18 cellular contexts compared by ENCODE assay signal in genomic region chr1:221693087-221693486, GRCh38. TPM values are rescaled to one million over a fixed set of nuclear protein-coding genes. Genes with fewer than 3 reads are reported as not detected.
A peak's percentile ranks its signal among the peaks of the same experiment; 100 is the strongest.
DNase-seq lines count a peak whose midpoint lies in the region; ATAC-seq and TF ChIP-seq lines count a peak whose summit lies in the region.
"Had no signal": no experiment of that assay in that cellular context is flagged by ENCODE, and none has a peak within 500 bp of the region (broad histone marks: within the 10 kb centered on the region; RNA-seq: fewer than 3 reads in every experiment).

No MANE protein-coding gene starts in this region.

- DNase-seq in SK-N-SH (no peak), HT-29 (ENCODE audit: low spot score) (peak; percentile 2), brain microvascular endothelial cell (no peak), left lung (no peak), lower lobe of right lung (no peak)
- DNase-seq in stimulated activated effector memory CD8-positive, alpha-beta T cell treated with anti-CD3 and anti-CD28 coated beads, Interleukin-12 subunit alpha, Interleukin-12 subunit beta, amount 100 ng/mL, for 72 hours (ENCODE audit: low spot score in 2 of 2): no peak
- DNase-seq: activated CD4-positive, alpha-beta T cell treated with anti-CD3 and anti-CD28 coated beads for 1 hour; HCEC 1CT; NCI-H1930; NCI-H510A treated with DMSO at 0.1 percent for 48 hours had no signal

- H3K27ac ChIP-seq in SK-N-SH (ENCODE audit: low read depth in 2 of 2, low read length in 1 of 2) (no peak overlapping the region), brain microvascular endothelial cell (no peak overlapping the region), left lung (no peak overlapping the region), lower lobe of right lung (no peak overlapping the region)
- H3K27ac ChIP-seq: RWPE1, suprapubic skin had no signal

- POLR2A ChIA-PET in SK-N-SH (lab: Yijun Ruan, JAX): no interaction called here

- H3K9me3 ChIP-seq in SK-N-SH (no peaks in the 10 kb centered on the region), left lung (peaks cover 0 to 7% of the 10 kb centered on the region in 2 donors), lower lobe of right lung (peaks cover 5% of the 10 kb centered on the region)
- H3K9me3 ChIP-seq: suprapubic skin had no signal

- whole genome bisulfite sequencing in SK-N-SH (ENCODE audit: low lambda C conversion rate): 60% methylated on average over 2 of the region's 2 CpGs

- H3K4me3 ChIP-seq in SK-N-SH (ENCODE audit: low read depth in 2 of 2, low read length in 1 of 2) (no peak overlapping the region), brain microvascular endothelial cell (ENCODE audit: low read depth, low read length) (no peak overlapping the region), left lung (no peak overlapping the region), lower lobe of right lung (no peak overlapping the region)
- H3K4me3 ChIP-seq: suprapubic skin had no signal

- H3K4me1 ChIP-seq in SK-N-SH (ENCODE audit: control insufficient read depth in 1 of 2, insufficient read depth in 2 of 2, low read depth in 1 of 2, low read length in 1 of 2) (peaks cover 0 to 10% of the 10 kb centered on the region in 2 experiments; a peak in 1 of 4 replicates), left lung (peaks cover 0 to 3% of the 10 kb centered on the region in 2 donors), lower lobe of right lung (no peaks in the 10 kb centered on the region)
- H3K4me1 ChIP-seq: suprapubic skin had no signal

- H3K9ac ChIP-seq in SK-N-SH: no peak overlapping the region

- H3K9me3 Mint-ChIP-seq in stimulated activated effector memory CD8-positive, alpha-beta T cell treated with anti-CD3 and anti-CD28 coated beads, Interleukin-12 subunit alpha, Interleukin-12 subunit beta, amount 100 ng/mL, for 72 hours: no peaks in the 10 kb centered on the region
- H3K9me3 Mint-ChIP-seq: activated naive CD4-positive, alpha-beta T cell treated with anti-CD3 and anti-CD28 coated beads, Interleukin-2, amount 50 U/mL, for 72 hours had no signal

- H3K79me2 ChIP-seq in SK-N-SH (ENCODE audit: insufficient read depth): no peaks in the 10 kb centered on the region

- CTCF ChIA-PET in SK-N-SH (lab: Yijun Ruan, JAX): no interaction called here

- ATAC-seq in SK-N-SH treated with all-trans-retinoic acid at 6 μM for 48 hours (no peak), HG02610 (IDR thresholded peaks at IDR 0.05; ENCODE audit: unreplicated experiment) (no peak), left lung (no peak), lower lobe of right lung (no peak)
- ATAC-seq in stimulated activated effector memory CD8-positive, alpha-beta T cell treated with anti-CD3 and anti-CD28 coated beads, Interleukin-12 subunit alpha, Interleukin-12 subunit beta, amount 100 ng/mL, for 72 hours: no peak

- TF ChIP-seq EP300 in SK-N-SH (IDR thresholded peaks at IDR 0.05; ENCODE audit: borderline replicate concordance in 1 of 2, low read depth in 1 of 2, low read length in 1 of 2): no peak

- H3K36me3 Mint-ChIP-seq in stimulated activated effector memory CD8-positive, alpha-beta T cell treated with anti-CD3 and anti-CD28 coated beads, Interleukin-12 subunit alpha, Interleukin-12 subunit beta, amount 100 ng/mL, for 72 hours: no peaks in the 10 kb centered on the region
- H3K36me3 Mint-ChIP-seq: brain had no signal

- H3K36me3 ChIP-seq in SK-N-SH (replicated peaks in 1 of 2; ENCODE audit: control insufficient read depth in 1 of 2, insufficient read depth in 2 of 2, low read length in 1 of 2) (no peaks in the 10 kb centered on the region), brain microvascular endothelial cell (replicated peaks) (no peaks in the 10 kb centered on the region), left lung (no peaks in the 10 kb centered on the region), lower lobe of right lung (no peaks in the 10 kb centered on the region)
- H3K36me3 ChIP-seq: suprapubic skin had no signal

- TF ChIP-seq CTCF in SK-N-SH (IDR thresholded peaks at IDR 0.05) (peak; percentile 25; the same call in 1 of the 2 replicates), brain microvascular endothelial cell (IDR thresholded peaks at IDR 0.05; ENCODE audit: low read depth, low read length, missing control alignments) (peak; percentile 11), left lung (IDR thresholded peaks at IDR 0.05) (no peak), lower lobe of right lung (IDR thresholded peaks at IDR 0.05) (no peak)

- no peaks in the 10 kb centered on the region for H4K20me1 ChIP-seq in SK-N-SH (ENCODE audit: insufficient read depth)

- intact Hi-C loops in left lung (cut with DNase I): no loop called here
- intact Hi-C loops in lower lobe of right lung (cut with DNase I): no loop called here

- peak overlapping the region; percentile 14 for H3K27ac Mint-ChIP-seq in stimulated activated effector memory CD8-positive, alpha-beta T cell treated with anti-CD3 and anti-CD28 coated beads, Interleukin-12 subunit alpha, Interleukin-12 subunit beta, amount 100 ng/mL, for 72 hours
- H3K27ac Mint-ChIP-seq: activated naive CD4-positive, alpha-beta T cell treated with anti-CD3 and anti-CD28 coated beads, Interleukin-2, amount 50 U/mL, for 72 hours; brain; nephron; T-helper 1 cell treated with Interleukin-12 subunit alpha and Interleukin-12 subunit beta and Interleukin-4 antibody, amounts not matched to agents 30 μg/mL and 1 μg/mL, for 36 hours had no signal

- H3K4me3 Mint-ChIP-seq in stimulated activated effector memory CD8-positive, alpha-beta T cell treated with anti-CD3 and anti-CD28 coated beads, Interleukin-12 subunit alpha, Interleukin-12 subunit beta, amount 100 ng/mL, for 72 hours: no peak overlapping the region
- H3K4me3 Mint-ChIP-seq: brain; nephron; T-helper 1 cell treated with Interleukin-12 subunit alpha and Interleukin-12 subunit beta and Interleukin-4 antibody, amounts not matched to agents 30 μg/mL and 1 μg/mL, for 36 hours had no signal

- TF ChIP-seq RAD21 in SK-N-SH (IDR thresholded peaks at IDR 0.05; ENCODE audit: low read length): no peak

- H2AFZ ChIP-seq in SK-N-SH (ENCODE audit: low read depth): no peak overlapping the region

- H3K9me2 ChIP-seq in SK-N-SH: no peaks in the 10 kb centered on the region

- no peak overlapping the region for H3K4me2 ChIP-seq in SK-N-SH

- in situ Hi-C loops in brain microvascular endothelial cell (cut with HindIII; ENCODE audit: low pct_ligation_motif_present, low sequenced_read_pairs): no loop called here

- H3F3A ChIP-seq in SK-N-SH (replicated peaks; ENCODE audit: insufficient read depth): no peaks in the 10 kb centered on the region

- no peaks in the 10 kb centered on the region for H3K27me3 ChIP-seq in SK-N-SH (ENCODE audit: insufficient read depth)
- no peaks in the 10 kb centered on the region for H3K27me3 ChIP-seq in brain microvascular endothelial cell (replicated peaks)
- H3K27me3 ChIP-seq in left lung: no peaks in the 10 kb centered on the region
- no peaks in the 10 kb centered on the region for H3K27me3 ChIP-seq in lower lobe of right lung (ENCODE audit: low read depth)
- H3K27me3 ChIP-seq: suprapubic skin had no signal

- H3K4me1 Mint-ChIP-seq in stimulated activated effector memory CD8-positive, alpha-beta T cell treated with anti-CD3 and anti-CD28 coated beads, Interleukin-12 subunit alpha, Interleukin-12 subunit beta, amount 100 ng/mL, for 72 hours: peaks cover 27% of the 10 kb centered on the region
- H3K4me1 Mint-ChIP-seq: brain, nephron had no signal

TF ChIP-seq in SK-N-SH, 30 proteins besides CTCF, POLR2A, EP300 and RAD21:
- TF ChIP-seq FOXM1 (IDR thresholded peaks at IDR 0.05; ENCODE audit: low read depth): no peak
- no peak for TF ChIP-seq FOXJ3 (CRISPR knock-in tag; IDR thresholded peaks at IDR 0.05)
- no peak for TF ChIP-seq TCF12 (IDR thresholded peaks at IDR 0.05)
- TF ChIP-seq YY1 (IDR thresholded peaks at IDR 0.05; ENCODE audit: low read depth): no peak
- no peak for TF ChIP-seq POLR2AphosphoS5 (IDR thresholded peaks at IDR 0.05; ENCODE audit: low read depth, low read length)
- no peak for TF ChIP-seq ELF1 (IDR thresholded peaks at IDR 0.05)
- TF ChIP-seq MXI1 (IDR thresholded peaks at IDR 0.05; ENCODE audit: low read depth, low read length): no peak

TF ChIP-seq in SK-N-SH treated with all-trans-retinoic acid at 6 μM for 48 hours, 23 proteins besides CTCF, POLR2A, EP300 and RAD21 (continues in another document):
- no peak for TF ChIP-seq TSHZ2 (CRISPR knock-in tag; IDR thresholded peaks at IDR 0.05)

RNA-seq across cellular contexts. Expression of gene DUSP10, which starts 48.8 kb away (rescaled TPM):
- polyA plus RNA-seq in SK-N-SH (2012; rRNA removed): 6.4 and 6.8 TPM in 2 replicates
- polyA plus RNA-seq in SK-N-SH (2012; cell fraction: cytosol; rRNA removed): 5.0 and 5.2 TPM in 2 replicates
- polyA plus RNA-seq in SK-N-SH (2012; cell fraction: nucleus; rRNA removed): 8.0 and 11.1 TPM in 2 replicates
- 2.2 and 4.2 TPM in 2 replicates for total RNA-seq in HT-29 (2014; rRNA removed; shearing (Covaris generic))
- total RNA-seq in left lung: 10 to 100 TPM; 12.6 to 14.5 TPM
- 8.7 TPM for total RNA-seq in lower lobe of right lung

Comparison
In these comparisons a context has a peak if more than half of its experiments do, and no peak if none do; other contexts are left out.
1. CTCF ChIP-seq: peak in SK-N-SH (single experiment) and brain microvascular endothelial cell (single experiment); none in left lung (0 of 2) and lower lobe of right lung (single experiment).